13 cellular contexts compared by ENCODE assay signal in the genomic region with DNA sequence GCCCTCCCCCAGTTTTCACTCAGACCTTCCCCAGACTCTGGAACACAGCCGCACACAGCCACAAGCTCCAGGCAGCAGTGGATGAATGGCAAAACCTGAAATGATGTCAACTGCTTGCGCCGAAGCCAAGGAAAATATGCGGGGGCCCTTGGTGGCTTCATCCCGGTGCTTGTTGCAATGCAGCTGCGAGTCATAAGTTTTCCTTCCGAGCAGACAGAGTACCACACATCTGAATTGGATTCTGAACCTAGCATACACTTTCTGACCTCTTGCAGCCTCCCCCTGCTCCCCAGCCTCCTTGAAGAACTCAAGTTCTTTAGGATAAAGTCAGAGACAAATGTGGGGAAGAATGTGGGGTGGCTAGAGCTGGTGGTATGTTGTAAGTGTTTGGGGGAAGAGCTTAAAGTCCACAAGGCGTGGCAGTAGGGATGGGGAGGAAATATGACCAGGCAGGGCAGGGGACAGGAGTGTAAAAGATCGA.
A peak's percentile ranks its signal among the peaks of the same experiment; 100 is the strongest.
DNase-seq lines count a peak whose midpoint lies in the region; ATAC-seq and TF ChIP-seq lines count a peak whose summit lies in the region.
"Had no signal": no experiment of that assay in that cellular context is flagged by ENCODE, and none has a peak within 500 bp of the region (broad histone marks: within the 10 kb centered on the region; RNA-seq: fewer than 3 reads in every experiment).

No MANE protein-coding gene starts in this region.

- H2BK5ac ChIP-seq in neuronal stem cell (ENCODE audit: low read length), result no peak overlapping the region

- H3K4me1 ChIP-seq in ACC112 (ENCODE audit: control insufficient read depth, insufficient read depth, low read length, unreplicated experiment) (peaks cover 25% of the 10 kb centered on the region), fibroblast of lung (ENCODE audit: control insufficient read depth, extremely low read depth, insufficient read depth, low read length) (peaks cover 4% of the 10 kb centered on the region), neuronal stem cell (ENCODE audit: control insufficient read depth in 2 of 2, insufficient read depth in 1 of 2, low read depth in 1 of 2, low read length in 2 of 2) (peaks cover 0 to under 1% of the 10 kb centered on the region in 2 donors)

- H3K36me3 ChIP-seq in ACC112 (ENCODE audit: insufficient read depth, low read length) (no peaks in the 10 kb centered on the region), fibroblast of lung (ENCODE audit: control insufficient read depth, insufficient read depth, low read length) (no peaks in the 10 kb centered on the region), neuronal stem cell (replicated peaks in 1 of 2; ENCODE audit: control insufficient read depth in 2 of 2, insufficient read depth in 2 of 2, low read length in 2 of 2) (no peaks in the 10 kb centered on the region)

- H2AFZ ChIP-seq in ACC112 (ENCODE audit: low read length, unreplicated experiment) (peak overlapping the region; percentile 96), fibroblast of lung (ENCODE audit: low read length) (no peak overlapping the region), neuronal stem cell (ENCODE audit: low read length) (peak overlapping the region; percentile 42)

- H3K27ac ChIP-seq in ACC112 (ENCODE audit: low read depth, low read length) (peak overlapping the region; percentile 30), fibroblast of lung (ENCODE audit: insufficient read depth, low read length) (no peak overlapping the region), neuronal stem cell (replicated peaks; ENCODE audit: low read length) (no peak overlapping the region)

- H3K4ac ChIP-seq in neuronal stem cell (ENCODE audit: low read length), result no peak overlapping the region

- H3K23ac ChIP-seq in neuronal stem cell (ENCODE audit: low read depth, low read length, poor library complexity), result no peak overlapping the region

- no peak overlapping the region for H2BK15ac ChIP-seq in neuronal stem cell (ENCODE audit: low read length)

- H3K18ac ChIP-seq in neuronal stem cell (ENCODE audit: low read length), result no peak overlapping the region

- H3K79me2 ChIP-seq in ACC112 (ENCODE audit: control insufficient read depth, insufficient read depth, low read length, unreplicated experiment), result no peaks in the 10 kb centered on the region
- H3K79me2 ChIP-seq in fibroblast of lung (ENCODE audit: control insufficient read depth, insufficient read depth, low read length), result no peaks in the 10 kb centered on the region

- no peaks in the 10 kb centered on the region for H3K79me1 ChIP-seq in neuronal stem cell (ENCODE audit: low read depth, low read length)

- no peak overlapping the region for H4K8ac ChIP-seq in neuronal stem cell (ENCODE audit: low read depth, low read length)

- WGBS in neuronal stem cell (ENCODE audit: extremely low coverage in 2 of 2, insufficient read length in 2 of 2, insufficient replicate concordance in 1 of 2), 2 donors, result no CpG with 5 or more reads among the region's 9 CpGs

- H4K20me1 ChIP-seq in fibroblast of lung (ENCODE audit: control insufficient read depth, extremely low read depth, insufficient read depth, low read length), result no peaks in the 10 kb centered on the region

- no peak overlapping the region for H2BK12ac ChIP-seq in neuronal stem cell (ENCODE audit: low read length)

- H2AK5ac ChIP-seq in neuronal stem cell (ENCODE audit: low read depth, low read length), result no peak overlapping the region

- TF ChIP-seq CTCF in fibroblast of lung (conservative IDR thresholded peaks at IDR 0.05 in 1 of 2, IDR thresholded peaks at IDR 0.05 in 1 of 2; ENCODE audit: low read depth in 1 of 2, low read length in 2 of 2), result no peak

- H3K9me3 ChIP-seq in fibroblast of lung (ENCODE audit: control insufficient read depth, insufficient read depth, low read depth, low read length) (no peaks in the 10 kb centered on the region), neuronal stem cell (replicated peaks in 1 of 2; ENCODE audit: control insufficient read depth in 2 of 2, insufficient read depth in 1 of 2, low read depth in 1 of 2, low read length in 2 of 2) (peaks cover 0 to 2% of the 10 kb centered on the region in 2 donors)

- no peak for ATAC-seq in GM21526 (IDR thresholded peaks at IDR 0.05; ENCODE audit: low FRiP score, unreplicated experiment)

- H2BK120ac ChIP-seq in neuronal stem cell (ENCODE audit: low read depth, low read length), result no peak overlapping the region

- no peak overlapping the region for H4K91ac ChIP-seq in neuronal stem cell (ENCODE audit: low read depth, low read length, poor library complexity)

- H3K4me2 ChIP-seq in fibroblast of lung (ENCODE audit: extremely low read depth, insufficient read depth, low read length), result peak overlapping the region; percentile 11
- no peak overlapping the region for H3K4me2 ChIP-seq in neuronal stem cell (ENCODE audit: insufficient read depth, low read length, poor library complexity, severe bottlenecking)

- no peaks in the 10 kb centered on the region for H3K27me3 ChIP-seq in ACC112 (ENCODE audit: insufficient read depth, low read length)
- no peaks in the 10 kb centered on the region for H3K27me3 ChIP-seq in fibroblast of lung (ENCODE audit: control insufficient read depth, insufficient read depth, low read length)
- H3K27me3 ChIP-seq in neuronal stem cell (ENCODE audit: control insufficient read depth in 3 of 3, insufficient read depth in 3 of 3, low read depth in 1 of 3, low read length in 3 of 3), result no peaks in the 10 kb centered on the region

- DNase-seq in NCI-H226 (peak; percentile 68), fibroblast of lung (ENCODE audit: low read depth in 2 of 2) (peak; percentile 86 to 99), neuronal stem cell (ENCODE audit: low spot score) (no peak), globus pallidus (ENCODE audit: low spot score) (no peak)
- DNase-seq in activated CD4-positive, alpha-beta T cell treated with anti-CD3 and anti-CD28 coated beads, Interleukin-2, amount 50 U/mL, for 48 hours, result no peak
- no peak for DNase-seq in activated effector memory CD4-positive, alpha-beta T cell treated with Interleukin-2 at 50 U/mL for 16 hours
- DNase-seq: activated CD4-positive, alpha-beta T cell treated with anti-CD3 and anti-CD28 coated beads, Interleukin-2, amount 10 ng/mL, durations not matched to agents 7 days and 5 days; AML-193; DMS79 treated with DMSO at 0.1 percent for 48 hours; naive B cell; stimulated activated naive CD4-positive, alpha-beta T cell treated with Interleukin-2 at 50 U/mL for 16 hours had no signal

- peak overlapping the region; percentile 50 for H3K4me3 ChIP-seq in ACC112 (ENCODE audit: low read depth, low read length)
- H3K4me3 ChIP-seq in fibroblast of lung (replicated peaks in 1 of 4; ENCODE audit: control extremely low read depth in 1 of 4, insufficient read depth in 1 of 4, low read depth in 3 of 4, low read length in 4 of 4), result no peak overlapping the region
- no peak overlapping the region for H3K4me3 ChIP-seq in neuronal stem cell (ENCODE audit: low read length in 2 of 2)

- no peak overlapping the region for H3K14ac ChIP-seq in neuronal stem cell (ENCODE audit: low read length)

- H3K9ac ChIP-seq in fibroblast of lung (ENCODE audit: insufficient read depth, low read length) (no peak overlapping the region), neuronal stem cell (ENCODE audit: low read depth, low read length, poor library complexity) (no peak overlapping the region)

Comparison
In these comparisons a context has a peak if more than half of its experiments do, and no peak if none do; other contexts are left out.
1. DNase-seq: peak in NCI-H226 (single experiment) and fibroblast of lung (2 of 2); none in neuronal stem cell (single experiment), activated CD4-positive, alpha-beta T cell treated with anti-CD3 and anti-CD28 coated beads, Interleukin-2, amount 50 U/mL, for 48 hours (0 of 2), globus pallidus (single experiment) and activated effector memory CD4-positive, alpha-beta T cell treated with Interleukin-2 at 50 U/mL for 16 hours (single experiment).